ENCODE assay signal across 7 cellular contexts in the genomic region with DNA sequence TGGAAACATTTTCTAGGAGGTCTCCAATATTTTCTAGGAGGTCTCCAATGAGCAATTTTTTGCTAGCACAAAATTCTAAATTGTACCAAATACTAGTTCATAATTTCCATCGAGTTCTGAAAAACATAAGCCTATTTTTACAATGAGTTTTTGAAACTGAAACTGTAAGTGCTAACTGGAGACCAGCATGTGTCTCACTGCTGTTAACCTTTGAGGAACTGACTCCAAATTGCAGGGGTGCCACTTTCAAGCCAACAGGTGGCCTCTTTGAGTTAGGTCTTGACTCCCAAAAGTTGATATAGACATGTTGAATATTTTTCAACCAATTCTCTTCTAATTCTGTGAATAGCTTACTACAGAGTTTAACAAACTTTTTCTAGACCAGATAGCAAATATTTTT. TPM values are rescaled to one million over a fixed set of nuclear protein-coding genes. Genes with fewer than 3 reads are reported as not detected.
DNase-seq lines count a peak whose midpoint lies in the region; ATAC-seq and TF ChIP-seq lines count a peak whose summit lies in the region.

No MANE protein-coding gene starts in this region.

- H3F3A ChIP-seq in MM.1S (ENCODE audit: insufficient read depth, low read length): peaks cover 32% of the 10 kb centered on the region

- TF ChIP-seq CTCF in MM.1S (IDR thresholded peaks at IDR 0.05; ENCODE audit: low read length) (peak; percentile 60), osteocyte (IDR thresholded peaks at IDR 0.05) (no peak), CD14-positive monocyte (IDR thresholded peaks at IDR 0.05) (no peak)

- DNase-seq in MM.1S (peak; percentile 98), osteocyte (ENCODE audit: extremely low spot score, unreplicated experiment) (no peak), CD14-positive monocyte (ENCODE audit: low spot score) (no peak), NCI-H526 (lab: John Stamatoyannopoulos, UW) (no peak), NCI-H748 treated with DMSO at 0.1 percent for 48 hours (lab: John Stamatoyannopoulos, UW) (no peak)

- peak overlapping the region; percentile 1 for H2AFZ ChIP-seq in MM.1S (ENCODE audit: low read length)

- no peaks in the 10 kb centered on the region for H3K79me2 ChIP-seq in MM.1S (ENCODE audit: low read length)

- H3K9me2 ChIP-seq in MM.1S (replicated peaks; ENCODE audit: insufficient read depth, low read length): no peaks in the 10 kb centered on the region

- H3K4me3 Mint-ChIP-seq in osteocyte (ENCODE audit: unreplicated experiment) (no peak overlapping the region), CD14-positive monocyte (no peak overlapping the region)

- peaks cover 1% of the 10 kb centered on the region for H3K9me3 Mint-ChIP-seq in osteocyte (ENCODE audit: unreplicated experiment)
- peaks cover 0 to 2% (median 0%) of the 10 kb centered on the region in 7 donors for H3K9me3 Mint-ChIP-seq in CD14-positive monocyte

- H3K9ac ChIP-seq in MM.1S (ENCODE audit: low read length): peak overlapping the region; percentile 55

- no peaks in the 10 kb centered on the region for H3K9me3 ChIP-seq in MM.1S (replicated peaks; ENCODE audit: insufficient read depth, low read length)

- H3K36me3 Mint-ChIP-seq in osteocyte (ENCODE audit: unreplicated experiment) (no peaks in the 10 kb centered on the region), CD14-positive monocyte (no peaks in the 10 kb centered on the region)

- H3K27ac ChIP-seq in MM.1S (ENCODE audit: low read length): peak overlapping the region; percentile 85

- H3K4me1 Mint-ChIP-seq in osteocyte (ENCODE audit: unreplicated experiment) (peaks cover 59% of the 10 kb centered on the region), CD14-positive monocyte (peaks cover 15% of the 10 kb centered on the region)

- no peaks in the 10 kb centered on the region for H3K27me3 ChIP-seq in MM.1S (replicated peaks; ENCODE audit: insufficient read depth, low read length)

- H3K27ac Mint-ChIP-seq in osteocyte (ENCODE audit: unreplicated experiment): peak overlapping the region; percentile 100
- H3K27ac Mint-ChIP-seq in CD14-positive monocyte: no peak overlapping the region

- peak; percentile 91 for ATAC-seq in GM18870 (IDR thresholded peaks at IDR 0.05; ENCODE audit: unreplicated experiment)
- peak; percentile 91 for ATAC-seq in GM21825 (IDR thresholded peaks at IDR 0.05; ENCODE audit: unreplicated experiment)

- H3K36me3 ChIP-seq in MM.1S (replicated peaks; ENCODE audit: insufficient read depth, low read length): no peaks in the 10 kb centered on the region

- no peaks in the 10 kb centered on the region for H4K20me1 ChIP-seq in MM.1S (ENCODE audit: insufficient read depth, low read length)

- intact Hi-C loops in CD14-positive monocyte (cut with micrococcal nuclease): no loop called here

- H3K4me2 ChIP-seq in MM.1S (ENCODE audit: low read depth, low read length): peak overlapping the region; percentile 65

- peaks cover 58% of the 10 kb centered on the region for H3K4me1 ChIP-seq in MM.1S (ENCODE audit: low read length)

- H3K27me3 Mint-ChIP-seq in osteocyte (ENCODE audit: unreplicated experiment) (no peaks in the 10 kb centered on the region), CD14-positive monocyte (ENCODE audit: low read depth in 3 of 3) (peaks cover 0 to 1% (median 0%) of the 10 kb centered on the region in 3 donors)

- H3K4me3 ChIP-seq in MM.1S (ENCODE audit: low read length): peak overlapping the region; percentile 32

RNA-seq across cellular contexts. Expression of gene CAV1, which starts 58.8 kb away (rescaled TPM):
- total RNA-seq in osteocyte: 492 and 502 TPM in 2 replicates
- not detected for polyA plus RNA-seq in CD14-positive monocyte
